Comparison of ENCODE assay signal across 23 cellular contexts in the genomic region with DNA sequence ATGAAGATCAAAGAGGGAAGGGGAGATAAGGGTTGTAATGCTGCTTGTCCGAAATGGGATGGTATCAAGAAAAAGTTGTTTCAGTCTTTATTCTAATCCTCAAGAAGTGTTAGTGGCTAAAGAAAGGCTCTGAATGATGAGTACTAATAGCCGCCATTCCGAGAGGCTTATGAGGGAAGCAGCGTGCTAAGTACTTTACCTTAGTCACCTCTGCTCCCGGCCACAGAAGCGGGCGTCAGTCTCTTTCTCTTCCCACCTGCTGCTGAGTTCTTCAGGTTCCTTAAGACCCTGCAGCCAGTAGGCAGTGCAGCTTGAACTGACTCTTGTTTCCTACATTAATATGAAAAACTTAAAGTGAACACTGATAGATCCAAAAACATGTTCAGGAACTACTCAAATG.
"Had no signal": no experiment of that assay in that cellular context is flagged by ENCODE, and none has a peak within 500 bp of the region (broad histone marks: within the 10 kb centered on the region; RNA-seq: fewer than 3 reads in every experiment).

No MANE protein-coding gene starts in this region.

- H3K36me3 ChIP-seq: sigmoid colon, tibial artery had no signal

- H3K9me3 Mint-ChIP-seq: activated CD4-positive, alpha-beta memory T cell treated with anti-CD3 and anti-CD28 coated beads, Interleukin-2, amount 10 ng/mL, durations not matched to agents 7 days and 5 days; activated CD4-positive, alpha-beta T cell treated with anti-CD3 and anti-CD28 coated beads, Interleukin-2, amount 10 ng/mL, durations not matched to agents 24 days and 14 days; activated naive CD4-positive, alpha-beta T cell treated with anti-CD3 and anti-CD28 coated beads, Interleukin-2, amount 50 U/mL, for 24 hours; brain; neural crest cell; stimulated activated naive B cell treated with anti-CD40 and anti-IgM and Interleukin-4, amounts not matched to agents 10 μg/mL and 1 μg/mL and 100 μg/mL, for 72 hours had no signal

- H3K4me1 Mint-ChIP-seq: activated CD4-positive, alpha-beta memory T cell treated with anti-CD3 and anti-CD28 coated beads, Interleukin-2, amount 10 ng/mL, durations not matched to agents 7 days and 5 days; activated CD4-positive, alpha-beta T cell treated with anti-CD3 and anti-CD28 coated beads, Interleukin-2, amount 10 ng/mL, durations not matched to agents 24 days and 14 days; activated CD8-positive, alpha-beta memory T cell treated with anti-CD3 and anti-CD28 coated beads, Interleukin-2, amount 10 ng/mL, durations not matched to agents 7 days and 5 days; activated naive CD4-positive, alpha-beta T cell treated with anti-CD3 and anti-CD28 coated beads, Interleukin-2, amount 50 U/mL, for 24 hours; neural crest cell had no signal

- ATAC-seq: activated CD8-positive, alpha-beta memory T cell treated with anti-CD3 and anti-CD28 coated beads, Interleukin-2, amount 10 ng/mL, durations not matched to agents 7 days and 5 days; left ventricle myocardium superior; stimulated activated naive B cell treated with anti-CD40 and anti-IgM and Interleukin-4, amounts not matched to agents 10 μg/mL and 1 μg/mL and 100 μg/mL, for 72 hours had no signal

- H3K4me3 ChIP-seq: sigmoid colon, tibial artery had no signal

- H3K27me3 ChIP-seq: sigmoid colon, tibial artery had no signal

- H3K27ac ChIP-seq: epithelial cell of prostate, sigmoid colon had no signal

- H3K36me3 Mint-ChIP-seq: activated CD8-positive, alpha-beta memory T cell treated with anti-CD3 and anti-CD28 coated beads, Interleukin-2, amount 10 ng/mL, durations not matched to agents 7 days and 5 days; activated naive CD4-positive, alpha-beta T cell treated with anti-CD3 and anti-CD28 coated beads, Interleukin-2, amount 50 U/mL, for 24 hours; brain; stimulated activated naive B cell treated with anti-CD40 and anti-IgM and Interleukin-4, amounts not matched to agents 10 μg/mL and 1 μg/mL and 100 μg/mL, for 72 hours had no signal

- H3K27ac Mint-ChIP-seq: activated CD4-positive, alpha-beta memory T cell treated with anti-CD3 and anti-CD28 coated beads, Interleukin-2, amount 10 ng/mL, durations not matched to agents 7 days and 5 days; activated CD4-positive, alpha-beta T cell treated with anti-CD3 and anti-CD28 coated beads, Interleukin-2, amount 10 ng/mL, durations not matched to agents 24 days and 14 days; activated CD8-positive, alpha-beta memory T cell treated with anti-CD3 and anti-CD28 coated beads, Interleukin-2, amount 10 ng/mL, durations not matched to agents 7 days and 5 days; activated naive CD4-positive, alpha-beta T cell treated with anti-CD3 and anti-CD28 coated beads, Interleukin-2, amount 50 U/mL, for 24 hours; stimulated activated naive B cell treated with anti-CD40 and anti-IgM and Interleukin-4, amounts not matched to agents 10 μg/mL and 1 μg/mL and 100 μg/mL, for 72 hours had no signal

- H3K27me3 Mint-ChIP-seq: activated naive CD4-positive, alpha-beta T cell treated with anti-CD3 and anti-CD28 coated beads, Interleukin-2, amount 50 U/mL, for 24 hours had no signal

- DNase-seq: activated CD4-positive, alpha-beta memory T cell treated with anti-CD3 and anti-CD28 coated beads, Interleukin-2, amount 10 ng/mL, durations not matched to agents 7 days and 5 days; activated CD4-positive, alpha-beta T cell treated with anti-CD3 and anti-CD28 coated beads, Interleukin-2, amount 10 ng/mL, durations not matched to agents 24 days and 14 days; activated CD4-positive, CD25-positive, alpha-beta regulatory T cell; activated CD8-positive, alpha-beta memory T cell treated with anti-CD3 and anti-CD28 coated beads, Interleukin-2, amount 10 ng/mL, durations not matched to agents 7 days and 5 days; activated gamma-delta T cell treated with Interleukin-2 at 50 U/mL for 16 hours; anterior cingulate cortex; foreskin fibroblast; hippocampal formation; left ventricle myocardium superior; mammary epithelial cell; midbrain; occipital lobe; sigmoid colon; stimulated activated CD4-positive, alpha-beta T cell treated with anti-CD3 and anti-CD28 coated beads, Interleukin-2, amount 100 ng/mL, for 48 hours; stimulated activated CD8-positive, alpha-beta memory T cell treated with anti-CD3 and anti-CD28 coated beads, Interleukin-4, amount 100 ng/mL, for 48 hours; stimulated activated naive B cell treated with anti-CD40 and anti-IgM and Interleukin-4, amounts not matched to agents 10 μg/mL and 1 μg/mL and 100 μg/mL, for 72 hours; T-helper 1 cell; T-helper 9 cell; tibial artery had no signal

- H3K9me3 ChIP-seq: sigmoid colon, tibial artery had no signal

- H3K4me3 Mint-ChIP-seq: activated CD4-positive, alpha-beta memory T cell treated with anti-CD3 and anti-CD28 coated beads, Interleukin-2, amount 10 ng/mL, durations not matched to agents 7 days and 5 days; activated CD4-positive, alpha-beta T cell treated with anti-CD3 and anti-CD28 coated beads, Interleukin-2, amount 10 ng/mL, durations not matched to agents 24 days and 14 days; activated CD8-positive, alpha-beta memory T cell treated with anti-CD3 and anti-CD28 coated beads, Interleukin-2, amount 10 ng/mL, durations not matched to agents 7 days and 5 days; activated naive CD4-positive, alpha-beta T cell treated with anti-CD3 and anti-CD28 coated beads, Interleukin-2, amount 50 U/mL, for 24 hours; brain; neural crest cell; stimulated activated naive B cell treated with anti-CD40 and anti-IgM and Interleukin-4, amounts not matched to agents 10 μg/mL and 1 μg/mL and 100 μg/mL, for 72 hours had no signal
